In genomic region chr10:133100706-133101463, GRCh38 we compare ENCODE assay signal across 9 cellular contexts. TPM values are rescaled to one million over a fixed set of nuclear protein-coding genes. Genes with fewer than 3 reads are reported as not detected.
DNase-seq lines count a peak whose midpoint lies in the region; ATAC-seq, FAIRE-seq and TF ChIP-seq lines count a peak whose summit lies in the region.
"Had no signal": no experiment of that assay in that cellular context is flagged by ENCODE, and none has a peak within 500 bp of the region (broad histone marks: within the 10 kb centered on the region; RNA-seq: fewer than 3 reads in every experiment).

No MANE protein-coding gene starts in this region.

- TF ChIP-seq RAD21 in Ishikawa (IDR thresholded peaks at IDR 0.05; ENCODE audit: low read depth): no peak

- TF ChIP-seq EP300 in Ishikawa (IDR thresholded peaks at IDR 0.05; ENCODE audit: borderline replicate concordance): no peak

- peaks cover 3% of the 10 kb centered on the region for H3K4me1 ChIP-seq in mucosa of descending colon (ENCODE audit: low read depth)

- no peaks in the 10 kb centered on the region for H3K9me3 ChIP-seq in mucosa of descending colon

- TF ChIP-seq CTCF in mucosa of descending colon (IDR thresholded peaks at IDR 0.05): no peak

- no peak for TF ChIP-seq POLR2A in H54 (IDR thresholded peaks at IDR 0.05; ENCODE audit: low read depth, low read length)

- no peaks in the 10 kb centered on the region for H3K36me3 ChIP-seq in mucosa of descending colon (ENCODE audit: low read depth)

- H3K4me3 ChIP-seq in mucosa of descending colon: no peak overlapping the region

- intact Hi-C loops in activated T-helper 1 cell treated with anti-CD3 and anti-CD28 coated beads, Interleukin-12 subunit alpha, Interleukin-12 subunit beta, Interleukin-2, Interleukin-4 antibody, amounts not matched to agents 30 ng/mL and 10 ng/mL and 1 ng/mL, durations not matched to agents 14 hours and 24 hours and 36 hours (cut with micrococcal nuclease): no loop called here
- intact Hi-C loops in mucosa of descending colon (cut with DNase I, micrococcal nuclease) (no loop called here), head of caudate nucleus (cut with DNase I) (no loop called here), Right ventricle myocardium inferior (cut with DNase I) (no loop called here)

- no peak overlapping the region for H3K27ac Mint-ChIP-seq in activated T-helper 1 cell treated with anti-CD3 and anti-CD28 coated beads, Interleukin-12 subunit alpha, Interleukin-12 subunit beta, Interleukin-2, Interleukin-4 antibody, amounts not matched to agents 30 ng/mL and 10 ng/mL and 1 ng/mL, durations not matched to agents 14 hours and 24 hours and 36 hours

- H3K36me3 Mint-ChIP-seq in activated T-helper 1 cell treated with anti-CD3 and anti-CD28 coated beads, Interleukin-12 subunit alpha, Interleukin-12 subunit beta, Interleukin-2, Interleukin-4 antibody, amounts not matched to agents 30 ng/mL and 10 ng/mL and 1 ng/mL, durations not matched to agents 14 hours and 24 hours and 36 hours (ENCODE audit: low read depth): no peaks in the 10 kb centered on the region

- H3K4me1 Mint-ChIP-seq in activated T-helper 1 cell treated with anti-CD3 and anti-CD28 coated beads, Interleukin-12 subunit alpha, Interleukin-12 subunit beta, Interleukin-2, Interleukin-4 antibody, amounts not matched to agents 30 ng/mL and 10 ng/mL and 1 ng/mL, durations not matched to agents 14 hours and 24 hours and 36 hours (ENCODE audit: low read depth): no peaks in the 10 kb centered on the region

- peak; percentile 15 for DNase-seq in DMS153 treated with DMSO at 0.1 percent for 48 hours (lab: John Stamatoyannopoulos, UW; ENCODE audit: unreplicated experiment)
- peak; percentile 5 for DNase-seq in activated T-helper 1 cell treated with anti-CD3 and anti-CD28 coated beads, Interleukin-12 subunit alpha, Interleukin-12 subunit beta, Interleukin-2, Interleukin-4 antibody, amounts not matched to agents 30 ng/mL and 10 ng/mL and 1 ng/mL, durations not matched to agents 14 hours and 24 hours and 36 hours (ENCODE audit: low spot score)
- DNase-seq in mucosa of descending colon: peak in 2 of 3 donors; percentile 21 to 35
- no peak for DNase-seq in H54 (ENCODE audit: insufficient read length, low spot score)
- DNase-seq in D341Med (ENCODE audit: low spot score): no peak
- no peak for DNase-seq in head of caudate nucleus
- no peak for DNase-seq in Right ventricle myocardium inferior (ENCODE audit: missing footprints)
- DNase-seq: Kasumi-1 had no signal

- FAIRE-seq in H54 (lab: Jason Lieb, UNC): no peak

- H3K9me3 Mint-ChIP-seq in activated T-helper 1 cell treated with anti-CD3 and anti-CD28 coated beads, Interleukin-12 subunit alpha, Interleukin-12 subunit beta, Interleukin-2, Interleukin-4 antibody, amounts not matched to agents 30 ng/mL and 10 ng/mL and 1 ng/mL, durations not matched to agents 14 hours and 24 hours and 36 hours: no peaks in the 10 kb centered on the region

- ATAC-seq in mucosa of descending colon (peak; percentile 30), Right ventricle myocardium inferior (no peak)

- no peak overlapping the region for H3K4me3 Mint-ChIP-seq in activated T-helper 1 cell treated with anti-CD3 and anti-CD28 coated beads, Interleukin-12 subunit alpha, Interleukin-12 subunit beta, Interleukin-2, Interleukin-4 antibody, amounts not matched to agents 30 ng/mL and 10 ng/mL and 1 ng/mL, durations not matched to agents 14 hours and 24 hours and 36 hours

- H3K27me3 Mint-ChIP-seq in activated T-helper 1 cell treated with anti-CD3 and anti-CD28 coated beads, Interleukin-12 subunit alpha, Interleukin-12 subunit beta, Interleukin-2, Interleukin-4 antibody, amounts not matched to agents 30 ng/mL and 10 ng/mL and 1 ng/mL, durations not matched to agents 14 hours and 24 hours and 36 hours (ENCODE audit: insufficient read depth): peaks cover 3% of the 10 kb centered on the region

TF ChIP-seq in Ishikawa, 13 proteins besides CTCF, POLR2A, EP300 and RAD21:
- 0 out of 2 replicates have a peak, but pooled peaks have one; percentile 37 for TF ChIP-seq TEAD4 (IDR thresholded peaks at IDR 0.05)
- no peak for TF ChIP-seq YY1 (IDR thresholded peaks at IDR 0.05; ENCODE audit: low read depth)
- TF ChIP-seq MAX (IDR thresholded peaks at IDR 0.05): no peak
- TF ChIP-seq TAF1 (IDR thresholded peaks at IDR 0.05; ENCODE audit: low read depth): no peak

RNA-seq across cellular contexts. Expression of gene ADGRA1, which starts 13.2 kb away (rescaled TPM):
- not detected in 2 replicates for total RNA-seq in activated T-helper 1 cell treated with anti-CD3 and anti-CD28 coated beads, Interleukin-12 subunit alpha, Interleukin-12 subunit beta, Interleukin-2, Interleukin-4 antibody, amounts not matched to agents 30 ng/mL and 10 ng/mL and 1 ng/mL, durations not matched to agents 14 hours and 24 hours and 36 hours
- under 1 TPM in 1 of 3 donors, not detected in 2; 0.10 TPM for total RNA-seq in mucosa of descending colon
- not detected for total RNA-seq in Right ventricle myocardium inferior

RNA-seq across cellular contexts. Expression of gene KNDC1, which starts 59.1 kb away (rescaled TPM):
- total RNA-seq in activated T-helper 1 cell treated with anti-CD3 and anti-CD28 coated beads, Interleukin-12 subunit alpha, Interleukin-12 subunit beta, Interleukin-2, Interleukin-4 antibody, amounts not matched to agents 30 ng/mL and 10 ng/mL and 1 ng/mL, durations not matched to agents 14 hours and 24 hours and 36 hours: 0.22 and 0.54 TPM in 2 replicates
- total RNA-seq in mucosa of descending colon (under 1 TPM; 0.14 to 0.60 (median 0.32) TPM), Right ventricle myocardium inferior (not detected)

Comparison
In these comparisons a context has a peak if more than half of its experiments do, and no peak if none do; other contexts are left out.
1. DNase-seq: peak in DMS153 treated with DMSO at 0.1 percent for 48 hours (single experiment), activated T-helper 1 cell treated with anti-CD3 and anti-CD28 coated beads, Interleukin-12 subunit alpha, Interleukin-12 subunit beta, Interleukin-2, Interleukin-4 antibody, amounts not matched to agents 30 ng/mL and 10 ng/mL and 1 ng/mL, durations not matched to agents 14 hours and 24 hours and 36 hours (single experiment) and mucosa of descending colon (2 of 3); none in H54 (single experiment), D341Med (single experiment), head of caudate nucleus (0 of 42) and Right ventricle myocardium inferior (single experiment).